In genomic region chr1:168696125-168696524, GRCh38 we compare ENCODE assay signal across 23 cellular contexts. TPM values are rescaled to one million over a fixed set of nuclear protein-coding genes. Genes with fewer than 3 reads are reported as not detected.
"Had no signal": no experiment of that assay in that cellular context is flagged by ENCODE, and none has a peak within 500 bp of the region (broad histone marks: within the 10 kb centered on the region; RNA-seq: fewer than 3 reads in every experiment).

No MANE protein-coding gene starts in this region.

- H3K4me1 ChIP-seq: prostate gland, testis, upper lobe of left lung had no signal

- ATAC-seq: activated CD8-positive, alpha-beta memory T cell treated with anti-CD3 and anti-CD28 coated beads, Interleukin-2, amount 10 ng/mL, durations not matched to agents 7 days and 5 days; activated CD8-positive, alpha-beta T cell treated with anti-CD3 and anti-CD28 coated beads for 36 hours; activated naive CD8-positive, alpha-beta T cell treated with anti-CD3 and anti-CD28 coated beads, Interleukin-2, amount 50 U/mL, for 24 hours; mucosa of descending colon; right cardiac atrium; T-cell had no signal

- H3K9me3 ChIP-seq: mucosa of descending colon, prostate gland, testis, upper lobe of left lung had no signal

- H3K4me3 ChIP-seq: mucosa of descending colon, prostate gland, testis, upper lobe of left lung had no signal

- H3K27ac ChIP-seq: prostate gland, testis, upper lobe of left lung, VCaP had no signal

- H3K36me3 ChIP-seq: prostate gland, upper lobe of left lung had no signal

- H3K27me3 ChIP-seq: testis, upper lobe of left lung had no signal

- DNase-seq: activated CD4-positive, alpha-beta T cell treated with anti-CD3 and anti-CD28 coated beads, Interleukin-2, amount 10 ng/mL, durations not matched to agents 7 days and 5 days; activated CD4-positive, CD25-positive, alpha-beta regulatory T cell treated with anti-CD3 and anti-CD28 coated beads, Interleukin-2, amount 50 U/mL, for 72 hours; activated CD8-positive, alpha-beta memory T cell treated with anti-CD3 and anti-CD28 coated beads, Interleukin-2, amount 10 ng/mL, durations not matched to agents 7 days and 5 days; activated CD8-positive, alpha-beta T cell treated with anti-CD3 and anti-CD28 coated beads for 36 hours; activated effector memory CD4-positive, alpha-beta T cell treated with anti-CD3 and anti-CD28 coated beads, Interleukin-2, amount 50 U/mL, for 16 hours; activated naive CD4-positive, alpha-beta T cell treated with anti-CD3 and anti-CD28 coated beads, Interleukin-2, amount 50 U/mL, for 16 hours; activated naive CD8-positive, alpha-beta T cell treated with anti-CD3 and anti-CD28 coated beads, Interleukin-2, amount 50 U/mL, for 24 hours; activated T-cell treated with anti-CD3 and anti-CD28 coated beads for 4 hours; dermis blood vessel endothelial cell; effector CD8-positive, alpha-beta T cell; erythroblast; foreskin melanocyte; glutamatergic neuron; hippocampal formation; mucosa of descending colon; naive B cell; right cardiac atrium; stimulated activated naive CD4-positive, alpha-beta T cell; T-cell; testis; upper lobe of left lung had no signal

RNA-seq across cellular contexts. Expression of gene DPT, which starts 32.9 kb away (rescaled TPM):
- total RNA-seq: activated CD4-positive, alpha-beta T cell treated with anti-CD3 and anti-CD28 coated beads, Interleukin-2, amount 10 ng/mL, durations not matched to agents 7 days and 5 days; activated CD8-positive, alpha-beta memory T cell treated with anti-CD3 and anti-CD28 coated beads, Interleukin-2, amount 10 ng/mL, durations not matched to agents 7 days and 5 days; activated CD8-positive, alpha-beta T cell treated with anti-CD3 and anti-CD28 coated beads for 36 hours; dermis blood vessel endothelial cell; T-cell had no signal
